In the genomic region with DNA sequence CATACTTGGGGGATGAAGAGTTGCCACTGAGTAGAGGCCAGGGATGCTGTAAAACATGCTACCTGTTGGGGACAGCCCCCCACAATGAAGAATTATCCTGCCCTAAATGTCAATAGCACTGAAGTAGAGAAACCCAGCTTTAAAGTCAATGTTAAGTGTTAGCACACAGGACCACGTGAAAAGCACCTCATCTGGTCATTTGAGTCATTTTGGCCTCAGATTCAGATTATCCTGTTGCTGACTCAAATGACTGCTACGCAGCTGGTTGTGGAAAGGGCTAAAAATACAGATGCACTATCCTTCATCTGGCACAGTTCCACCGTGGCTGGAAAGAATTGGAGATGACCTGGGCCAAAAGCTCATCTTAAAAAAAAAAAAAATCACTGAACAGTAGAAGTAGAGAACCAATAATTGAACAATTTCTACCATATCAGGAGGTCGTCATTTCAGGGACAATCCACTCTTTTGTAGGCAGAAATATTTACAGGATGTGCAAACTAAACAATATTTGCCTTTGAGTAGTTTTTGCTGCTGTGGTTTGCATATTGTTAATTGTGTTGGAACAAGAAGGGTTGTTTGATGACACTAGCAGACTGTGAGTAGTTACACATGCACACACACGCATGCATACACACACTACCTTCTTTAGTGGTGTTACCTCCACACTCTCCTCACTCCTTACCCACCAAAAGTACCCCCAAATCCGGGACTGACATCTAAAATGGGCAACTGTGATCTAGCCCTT, we compare ENCODE assay signal across 9 cellular contexts.
DNase-seq lines count a peak whose midpoint lies in the region; ATAC-seq, FAIRE-seq and TF ChIP-seq lines count a peak whose summit lies in the region.
"Had no signal": no experiment of that assay in that cellular context is flagged by ENCODE, and none has a peak within 500 bp of the region (broad histone marks: within the 10 kb centered on the region; RNA-seq: fewer than 3 reads in every experiment).

No MANE protein-coding gene starts in this region.

- H3K27me3 ChIP-seq in RWPE2 (ENCODE audit: insufficient read depth, poor library complexity, severe bottlenecking) (no peaks in the 10 kb centered on the region), pancreas (no peaks in the 10 kb centered on the region)

- no peaks in the 10 kb centered on the region for H3K36me3 ChIP-seq in RWPE2 (ENCODE audit: low read depth)
- no peaks in the 10 kb centered on the region for H3K36me3 ChIP-seq in pancreas

- TF ChIP-seq CTCF in RWPE2 (IDR thresholded peaks at IDR 0.05; ENCODE audit: poor library complexity, severe bottlenecking) (no peak), pancreas (IDR thresholded peaks at IDR 0.05) (no peak), D721Med (IDR thresholded peaks at IDR 0.05; ENCODE audit: insufficient read depth, missing control alignments) (no peak)

- FAIRE-seq in pancreas (lab: Jason Lieb, UNC) (no peak), D721Med (lab: Jason Lieb, UNC) (no peak)

- H3K4me3 ChIP-seq in RWPE2 (ENCODE audit: severe bottlenecking) (no peak overlapping the region), pancreas (no peak overlapping the region)

- intact Hi-C loops in pancreas (cut with DNase I) = loop anchor here in 1 of 3 donors (10.0 kb wide), 1 partner anchor 255 kb away; no protein-coding TSS in a partner anchor

- H3K4me1 ChIP-seq in RWPE2 (ENCODE audit: insufficient read depth, poor library complexity, severe bottlenecking) = peaks cover 3% of the 10 kb centered on the region
- no peaks in the 10 kb centered on the region for H3K4me1 ChIP-seq in pancreas

- WGBS in pancreas, 2 donors = 51 to 57% methylated on average over 6 of the region's 6 CpGs

- DNase-seq in COLO829 (ENCODE audit: low spot score) (peak; percentile 90), RWPE2 (ENCODE audit: low spot score) (no peak), fibroblast of peridontal ligament (ENCODE audit: extremely low read depth) (peak; percentile 96), pancreas (peak in 1 of 6 donors; percentile 23), kidney tubule cell (ENCODE audit: low spot score) (no peak), D721Med (ENCODE audit: insufficient read length, low spot score) (no peak)
- DNase-seq: COR-L47 had no signal

- H3K9me3 ChIP-seq in RWPE2 (ENCODE audit: severe bottlenecking) (no peaks in the 10 kb centered on the region), pancreas (no peaks in the 10 kb centered on the region)

- ATAC-seq in RWPE2 (ENCODE audit: low read depth) (peak; percentile 86), pancreas (peak in 3 of 4 donors; percentile 25 to 58 (median 38)), HG03354 (IDR thresholded peaks at IDR 0.05; ENCODE audit: poor library complexity, severe bottlenecking, unreplicated experiment) (no peak), GM21737 (IDR thresholded peaks at IDR 0.05; ENCODE audit: unreplicated experiment) (no peak)

- H3K27ac ChIP-seq in RWPE2 (ENCODE audit: poor library complexity, severe bottlenecking) (no peak overlapping the region), pancreas (no peak overlapping the region)

Comparison
In these comparisons a context has a peak if more than half of its experiments do, and no peak if none do; other contexts are left out.
1. DNase-seq: peak in COLO829 (single experiment) and fibroblast of peridontal ligament (single experiment); none in RWPE2 (single experiment), kidney tubule cell (single experiment) and D721Med (single experiment).
2. ATAC-seq: peak in RWPE2 (single experiment) and pancreas (3 of 4); none in HG03354 (single experiment) and GM21737 (single experiment).